In the genomic region with DNA sequence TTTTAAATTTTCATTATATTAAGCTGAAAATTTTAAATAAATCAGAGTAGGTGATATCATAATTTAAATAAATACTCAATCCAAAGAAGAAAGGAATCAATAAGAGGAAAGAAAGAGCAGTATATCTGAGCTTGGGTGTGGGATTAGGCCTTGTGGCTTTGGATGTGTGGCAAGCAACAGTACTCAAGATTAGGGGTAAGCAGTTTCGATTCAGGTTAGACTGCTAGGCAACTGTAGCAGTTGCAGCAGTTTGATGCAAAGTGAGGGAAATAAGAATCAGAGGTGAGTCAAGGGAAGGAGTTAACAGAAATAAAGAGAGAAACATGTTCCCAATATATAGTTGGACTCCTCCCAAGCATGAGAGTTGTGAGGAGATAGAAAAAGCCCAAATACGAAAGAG, we compare ENCODE assay signal across 24 cellular contexts.
"Had no signal": no experiment of that assay in that cellular context is flagged by ENCODE, and none has a peak within 500 bp of the region (broad histone marks: within the 10 kb centered on the region; RNA-seq: fewer than 3 reads in every experiment).

No MANE protein-coding gene starts in this region.

- DNase-seq: colonic mucosa; cortex of kidney; dermis blood vessel endothelial cell; dorsolateral prefrontal cortex; effector CD4-positive, alpha-beta T cell; effector CD8-positive, alpha-beta T cell; effector memory CD4-positive, alpha-beta T cell; effector memory CD8-positive, alpha-beta T cell; endodermal cell; erythroblast; esophagus squamous epithelium; foreskin fibroblast; foreskin keratinocyte; foreskin melanocyte; gastrocnemius medialis; glutamatergic neuron; head of caudate nucleus; heart left ventricle; heart right ventricle had no signal

- H3K4me1 ChIP-seq: colonic mucosa, esophagus muscularis mucosa, esophagus squamous epithelium, foreskin keratinocyte, gastrocnemius medialis, gastroesophageal sphincter, heart left ventricle, heart right ventricle had no signal

- H3K27me3 ChIP-seq: colonic mucosa, esophagus muscularis mucosa, esophagus squamous epithelium, foreskin keratinocyte, gastrocnemius medialis, gastroesophageal sphincter, heart left ventricle, heart right ventricle had no signal

- H3K36me3 ChIP-seq: colonic mucosa, esophagus muscularis mucosa, esophagus squamous epithelium, gastrocnemius medialis, gastroesophageal sphincter, heart left ventricle, heart right ventricle had no signal

- H3K9me3 ChIP-seq: colonic mucosa, esophagus muscularis mucosa, esophagus squamous epithelium, gastrocnemius medialis, gastroesophageal sphincter, heart left ventricle, heart right ventricle had no signal

- H3K4me3 ChIP-seq: colonic mucosa, coronary artery, dorsolateral prefrontal cortex, esophagus muscularis mucosa, esophagus squamous epithelium, gastrocnemius medialis, gastroesophageal sphincter, heart left ventricle, heart right ventricle had no signal

- ATAC-seq: effector memory CD8-positive, alpha-beta T cell; esophagus mucosa; foreskin keratinocyte; gastrocnemius medialis; gastroesophageal sphincter; heart left ventricle; heart right ventricle had no signal

- H3K27ac ChIP-seq: colonic mucosa, coronary artery, dorsolateral prefrontal cortex, epithelial cell of prostate, esophagus muscularis mucosa, esophagus squamous epithelium, foreskin keratinocyte, gastrocnemius medialis, gastroesophageal sphincter, heart left ventricle, heart right ventricle had no signal
